In genomic region chr1:156584813-156585212, GRCh38 we compare ENCODE assay signal across 10 cellular contexts. TPM values are rescaled to one million over a fixed set of nuclear protein-coding genes. Genes with fewer than 3 reads are reported as not detected.
A peak's percentile ranks its signal among the peaks of the same experiment; 100 is the strongest.
DNase-seq lines count a peak whose midpoint lies in the region; TF ChIP-seq lines count a peak whose summit lies in the region.
"Had no signal": no experiment of that assay in that cellular context is flagged by ENCODE, and none has a peak within 500 bp of the region (broad histone marks: within the 10 kb centered on the region; RNA-seq: fewer than 3 reads in every experiment).

No MANE protein-coding gene starts in this region.

- peaks cover 2% of the 10 kb centered on the region for H3K27me3 Mint-ChIP-seq in osteocyte (ENCODE audit: unreplicated experiment)

- H3K36me3 Mint-ChIP-seq in osteocyte (ENCODE audit: unreplicated experiment) = no peaks in the 10 kb centered on the region

- DNase-seq in WERI-Rb-1 (peak; percentile 84), neuronal stem cell (ENCODE audit: low spot score) (no peak), EL (no peak), epidermal melanocyte (ENCODE audit: insufficient read length, low spot score) (no peak), osteocyte (ENCODE audit: extremely low spot score, unreplicated experiment) (no peak)
- DNase-seq: stimulated activated CD4-positive, alpha-beta T cell treated with anti-CD3 and anti-CD28 coated beads, Interleukin-2, amount 100 ng/mL, for 24 hours had no signal

- no peak overlapping the region for H3K18ac ChIP-seq in neuronal stem cell (ENCODE audit: low read length)

- H3K9me3 Mint-ChIP-seq in osteocyte (ENCODE audit: unreplicated experiment) = no peaks in the 10 kb centered on the region

- H3K14ac ChIP-seq in neuronal stem cell (ENCODE audit: low read length) = no peak overlapping the region

- H3K4ac ChIP-seq in neuronal stem cell (ENCODE audit: low read length) = no peak overlapping the region

- peak overlapping the region; percentile 30; the same call in 1 of the 2 replicates for H3K9ac ChIP-seq in ES-I3 (ENCODE audit: low read depth, low read length)
- no peak overlapping the region for H3K9ac ChIP-seq in HUES64 (ENCODE audit: low read depth, low read length)
- H3K9ac ChIP-seq in neuronal stem cell (ENCODE audit: low read depth, low read length, poor library complexity) = no peak overlapping the region

- H3K4me1 ChIP-seq in ES-I3 (ENCODE audit: insufficient read depth, low read length) (peaks cover 9% of the 10 kb centered on the region), HUES64 (ENCODE audit: insufficient read depth, low read length) (peaks cover 7% of the 10 kb centered on the region), neuronal stem cell (ENCODE audit: control insufficient read depth in 2 of 2, insufficient read depth in 1 of 2, low read depth in 1 of 2, low read length in 2 of 2) (peaks cover 0 to 1% of the 10 kb centered on the region in 2 donors)
- H3K4me1 ChIP-seq: suprapubic skin had no signal

- H2AK5ac ChIP-seq in neuronal stem cell (ENCODE audit: low read depth, low read length) = peak overlapping the region; percentile 65

- no peak overlapping the region for H4K8ac ChIP-seq in neuronal stem cell (ENCODE audit: low read depth, low read length)

- no peaks in the 10 kb centered on the region for H3K36me3 ChIP-seq in ES-I3 (ENCODE audit: insufficient read depth, low read length)
- H3K36me3 ChIP-seq in HUES64 (ENCODE audit: insufficient read depth, low read length) = no peaks in the 10 kb centered on the region
- H3K36me3 ChIP-seq in WERI-Rb-1 = no peaks in the 10 kb centered on the region
- no peaks in the 10 kb centered on the region for H3K36me3 ChIP-seq in neuronal stem cell (replicated peaks in 1 of 2; ENCODE audit: control insufficient read depth in 2 of 2, insufficient read depth in 2 of 2, low read length in 2 of 2)
- H3K36me3 ChIP-seq: suprapubic skin had no signal

- no peaks in the 10 kb centered on the region for H3K79me1 ChIP-seq in neuronal stem cell (ENCODE audit: low read depth, low read length)

- H3K27ac Mint-ChIP-seq in osteocyte (ENCODE audit: unreplicated experiment) = no peak overlapping the region

- no peak overlapping the region for H2BK5ac ChIP-seq in neuronal stem cell (ENCODE audit: low read length)

- H2BK120ac ChIP-seq in neuronal stem cell (ENCODE audit: low read depth, low read length) = no peak overlapping the region

- H3K27ac ChIP-seq in HUES64 (ENCODE audit: low read depth, low read length) (no peak overlapping the region), WERI-Rb-1 (peak overlapping the region; percentile 51), neuronal stem cell (replicated peaks; ENCODE audit: low read length) (no peak overlapping the region)
- H3K27ac ChIP-seq: suprapubic skin had no signal

- no peak overlapping the region for H3K4me2 ChIP-seq in neuronal stem cell (ENCODE audit: insufficient read depth, low read length, poor library complexity, severe bottlenecking)

- no peak overlapping the region for H2BK12ac ChIP-seq in neuronal stem cell (ENCODE audit: low read length)

- no peak overlapping the region for H4K91ac ChIP-seq in neuronal stem cell (ENCODE audit: low read depth, low read length, poor library complexity)

- no peak overlapping the region for H3K4me3 Mint-ChIP-seq in osteocyte (ENCODE audit: unreplicated experiment)

- H2AFZ ChIP-seq in neuronal stem cell (ENCODE audit: low read length) = no peak overlapping the region

- H3K27me3 ChIP-seq in HUES64 (ENCODE audit: insufficient read depth, low read length) (no peaks in the 10 kb centered on the region), WERI-Rb-1 (ENCODE audit: insufficient read depth, low read depth, severe bottlenecking) (no peaks in the 10 kb centered on the region), neuronal stem cell (ENCODE audit: control insufficient read depth in 3 of 3, insufficient read depth in 3 of 3, low read depth in 1 of 3, low read length in 3 of 3) (peaks cover 0 to 59% (median 2%) of the 10 kb centered on the region in 3 experiments)
- H3K27me3 ChIP-seq: suprapubic skin had no signal

- TF ChIP-seq CTCF in WERI-Rb-1 (IDR thresholded peaks at IDR 0.05; ENCODE audit: low read depth, low read length) (peak; percentile 100), osteocyte (IDR thresholded peaks at IDR 0.05) (no peak)

- 53% methylated on average over 11 of the region's 11 CpGs for whole genome bisulfite sequencing in HUES64
- WGBS in neuronal stem cell (ENCODE audit: extremely low coverage in 2 of 2, insufficient read length in 2 of 2, insufficient replicate concordance in 1 of 2), 2 donors = no CpG with 5 or more reads among the region's 11 CpGs

- no peak overlapping the region for H3K23ac ChIP-seq in neuronal stem cell (ENCODE audit: low read depth, low read length, poor library complexity)

- peak overlapping the region; percentile 67 for H2BK15ac ChIP-seq in neuronal stem cell (ENCODE audit: low read length)

- H3K9me3 ChIP-seq in ES-I3 (ENCODE audit: control insufficient read depth, insufficient read depth, low read length) (no peaks in the 10 kb centered on the region), HUES64 (ENCODE audit: insufficient read depth, low read depth, low read length) (no peaks in the 10 kb centered on the region), WERI-Rb-1 (ENCODE audit: severe bottlenecking) (no peaks in the 10 kb centered on the region), neuronal stem cell (replicated peaks in 1 of 2; ENCODE audit: control insufficient read depth in 2 of 2, insufficient read depth in 1 of 2, low read depth in 1 of 2, low read length in 2 of 2) (no peaks in the 10 kb centered on the region)
- H3K9me3 ChIP-seq: suprapubic skin had no signal

- peaks cover 2% of the 10 kb centered on the region for H3K4me1 Mint-ChIP-seq in osteocyte (ENCODE audit: unreplicated experiment)

- H3K4me3 ChIP-seq in HUES64 (ENCODE audit: low read length) (peak overlapping the region; percentile 22; the same call in 1 of the 2 replicates), WERI-Rb-1 (ENCODE audit: low read depth, low read length) (no peak overlapping the region), neuronal stem cell (ENCODE audit: low read length in 2 of 2) (no peak overlapping the region)
- H3K4me3 ChIP-seq: suprapubic skin had no signal

RNA-seq across cellular contexts. Expression of gene TTC24, which starts 5.3 kb away (rescaled TPM):
- polyA plus RNA-seq in HUES64 (2013, experiment 1 of 2) = not detected
- not detected for polyA plus RNA-seq in HUES64 (2013, experiment 2 of 2)
- polyA plus RNA-seq in neuronal stem cell (2013, experiment 1 of 2) = not detected
- polyA plus RNA-seq in neuronal stem cell (2013, experiment 2 of 2) = not detected
- not detected in 2 replicates for total RNA-seq in osteocyte
- total RNA-seq: suprapubic skin had no signal

RNA-seq across cellular contexts. Expression of gene NAXE, which starts 6.8 kb away (rescaled TPM):
- 64.0 TPM for polyA plus RNA-seq in HUES64 (2013, experiment 1 of 2)
- 68.0 TPM for polyA plus RNA-seq in HUES64 (2013, experiment 2 of 2)
- 46.7 TPM for polyA plus RNA-seq in neuronal stem cell (2013, experiment 1 of 2)
- polyA plus RNA-seq in neuronal stem cell (2013, experiment 2 of 2) = 47.1 TPM
- total RNA-seq in osteocyte = 59.2 and 63.4 TPM in 2 replicates

RNA-seq across cellular contexts. Expression of gene IQGAP3, which starts 12.4 kb away (rescaled TPM):
- polyA plus RNA-seq in HUES64 (2013, experiment 1 of 2) = 13.1 TPM
- polyA plus RNA-seq in HUES64 (2013, experiment 2 of 2) = 14.0 TPM
- 13.1 TPM for polyA plus RNA-seq in neuronal stem cell (2013, experiment 1 of 2)
- polyA plus RNA-seq in neuronal stem cell (2013, experiment 2 of 2) = 12.7 TPM
- 8.6 and 9.8 TPM in 2 replicates for total RNA-seq in osteocyte

RNA-seq across cellular contexts. Expression of gene GPATCH4, which starts 16.5 kb away (rescaled TPM):
- polyA plus RNA-seq in HUES64 (2013, experiment 1 of 2) = 49.9 TPM
- 44.9 TPM for polyA plus RNA-seq in HUES64 (2013, experiment 2 of 2)
- polyA plus RNA-seq in neuronal stem cell (2013, experiment 1 of 2) = 17.6 TPM
- 17.2 TPM for polyA plus RNA-seq in neuronal stem cell (2013, experiment 2 of 2)
- total RNA-seq in osteocyte = 17.2 and 20.6 TPM in 2 replicates

RNA-seq across cellular contexts. Expression of gene HAPLN2, which starts 34.4 kb away (rescaled TPM):
- polyA plus RNA-seq in HUES64 (2013, experiment 1 of 2) = not detected
- 0.19 TPM for polyA plus RNA-seq in HUES64 (2013, experiment 2 of 2)
- polyA plus RNA-seq in neuronal stem cell (2013, experiment 1 of 2) = 1.8 TPM
- 1.7 TPM for polyA plus RNA-seq in neuronal stem cell (2013, experiment 2 of 2)
- total RNA-seq in osteocyte = 0.35 TPM in 1 of 2 replicates, not detected in the other
- total RNA-seq: myocyte had no signal
